20 cellular contexts compared by ENCODE assay signal in genomic region chr22:46893281-46894020, GRCh38.
DNase-seq lines count a peak whose midpoint lies in the region; ATAC-seq and TF ChIP-seq lines count a peak whose summit lies in the region.
"Had no signal": no experiment of that assay in that cellular context is flagged by ENCODE, and none has a peak within 500 bp of the region (broad histone marks: within the 10 kb centered on the region; RNA-seq: fewer than 3 reads in every experiment).

No MANE protein-coding gene starts in this region.

- POLR2A ChIA-PET in T-cell (lab: Charles Lee) = no interaction called here

- no peak for ATAC-seq in activated naive CD8-positive, alpha-beta T cell treated with anti-CD3 and anti-CD28 coated beads, Interleukin-2, amount 50 U/mL, for 24 hours
- no peak for ATAC-seq in T-cell (replicated peaks in 1 of 4)

- H3K27me3 Mint-ChIP-seq in activated naive CD8-positive, alpha-beta T cell treated with anti-CD3 and anti-CD28 coated beads, Interleukin-2, amount 50 U/mL, for 24 hours = no peaks in the 10 kb centered on the region
- no peaks in the 10 kb centered on the region for H3K27me3 Mint-ChIP-seq in activated naive CD8-positive, alpha-beta T cell treated with anti-CD3 and anti-CD28 coated beads for 36 hours
- H3K27me3 Mint-ChIP-seq in endodermal cell (ENCODE audit: insufficient read depth) (no peaks in the 10 kb centered on the region), nephron progenitor cell (ENCODE audit: low read depth, poor library complexity) (peaks cover 2% of the 10 kb centered on the region), T-cell (no peaks in the 10 kb centered on the region)
- H3K27me3 Mint-ChIP-seq: CD4-positive, CD25-positive, alpha-beta regulatory T cell; IgD-negative memory B cell had no signal

- TF ChIP-seq EP300 in transverse colon (IDR thresholded peaks at IDR 0.05; ENCODE audit: low read depth) = no peak

- H3K27ac Mint-ChIP-seq in activated naive CD8-positive, alpha-beta T cell treated with anti-CD3 and anti-CD28 coated beads, Interleukin-2, amount 50 U/mL, for 24 hours = peak overlapping the region; percentile 20
- H3K27ac Mint-ChIP-seq in activated naive CD8-positive, alpha-beta T cell treated with anti-CD3 and anti-CD28 coated beads for 36 hours = no peak overlapping the region
- H3K27ac Mint-ChIP-seq in endodermal cell (no peak overlapping the region), nephron progenitor cell (peak overlapping the region; percentile 76), T-cell (no peak overlapping the region)
- H3K27ac Mint-ChIP-seq: CD4-positive, CD25-positive, alpha-beta regulatory T cell had no signal

- peaks cover 44% of the 10 kb centered on the region for H3K36me3 ChIP-seq in endodermal cell (ENCODE audit: control insufficient read depth, insufficient read depth, low read length)
- H3K36me3 ChIP-seq in transverse colon = no peaks in the 10 kb centered on the region

- intact Hi-C loops in transverse colon (cut with DNase I; ENCODE audit: low total_unique reads) = no loop called here

- TF ChIP-seq CTCF in endodermal cell (conservative IDR thresholded peaks at IDR 0.05) (no peak), nephron progenitor cell (IDR thresholded peaks at IDR 0.05) (no peak), transverse colon (IDR thresholded peaks at IDR 0.05) (no peak)

- H3K4me1 ChIP-seq in endodermal cell (ENCODE audit: control insufficient read depth, insufficient read depth, low read length) (no peaks in the 10 kb centered on the region), transverse colon (peaks cover 0 to 14% (median 5%) of the 10 kb centered on the region in 4 donors)

- H3K27me3 ChIP-seq in endodermal cell (ENCODE audit: control insufficient read depth, insufficient read depth, low read length, poor library complexity, severe bottlenecking) = no peaks in the 10 kb centered on the region
- no peaks in the 10 kb centered on the region for H3K27me3 ChIP-seq in transverse colon
- H3K27me3 ChIP-seq: Peyer's patch had no signal

- 91 to 92% methylated on average over 3 to 10 of the region's 10 CpGs for WGBS in endodermal cell (ENCODE audit: insufficient coverage in 1 of 2, insufficient read length in 1 of 2), 2 experiments
- 78% methylated on average over 10 of the region's 10 CpGs; no CpG with 5 or more reads in 1 of the 2 donors for WGBS in transverse colon (ENCODE audit: low coverage in 1 of 2), 2 donors

- no peak overlapping the region for H3K4me3 ChIP-seq in endodermal cell (ENCODE audit: low read length)
- no peak overlapping the region for H3K4me3 ChIP-seq in transverse colon
- H3K4me3 ChIP-seq: Peyer's patch had no signal

- in situ Hi-C loops in transverse colon (cut with MboI; ENCODE audit: low pct_ligation_motif_present in 1 of 4, low pct_unique_long_range_greater_than_20kb in 1 of 4, low sequenced_read_pairs in 3 of 4) (no loop called here), KBM-7 (cut with MboI; ENCODE audit: low pct_unique_long_range_greater_than_20kb, low sequenced_read_pairs) (no loop called here)

- DNase-seq in activated naive CD8-positive, alpha-beta T cell treated with anti-CD3 and anti-CD28 coated beads, Interleukin-2, amount 50 U/mL, for 24 hours = no peak
- DNase-seq in activated naive CD8-positive, alpha-beta T cell treated with anti-CD3 and anti-CD28 coated beads for 36 hours = no peak
- DNase-seq in endodermal cell = peak; percentile 24
- no peak for DNase-seq in nephron progenitor cell
- DNase-seq in transverse colon = no peak
- DNase-seq in T-cell = no peak
- DNase-seq in NCI-H446 (lab: John Stamatoyannopoulos, UW) = no peak
- DNase-seq in KBM-7 = no peak
- DNase-seq: Calu3; CD4-positive, CD25-positive, alpha-beta regulatory T cell; DMS53; H9; NCI-H1105 treated with DMSO at 0.1 percent for 48 hours; NCI-H1694 treated with DMSO at 0.1 percent for 48 hours; NCI-H2107; NCI-H2227 treated with DMSO at 0.1 percent for 48 hours; NCI-H524 treated with DMSO at 0.1 percent for 48 hours; SHP77 had no signal

- no peak overlapping the region for H3K4me3 Mint-ChIP-seq in activated naive CD8-positive, alpha-beta T cell treated with anti-CD3 and anti-CD28 coated beads, Interleukin-2, amount 50 U/mL, for 24 hours
- H3K4me3 Mint-ChIP-seq in activated naive CD8-positive, alpha-beta T cell treated with anti-CD3 and anti-CD28 coated beads for 36 hours = no peak overlapping the region
- H3K4me3 Mint-ChIP-seq in endodermal cell (no peak overlapping the region), nephron progenitor cell (no peak overlapping the region), T-cell (no peak overlapping the region)
- H3K4me3 Mint-ChIP-seq: CD4-positive, CD25-positive, alpha-beta regulatory T cell; H9; IgD-negative memory B cell had no signal

- H3K9me3 Mint-ChIP-seq in activated naive CD8-positive, alpha-beta T cell treated with anti-CD3 and anti-CD28 coated beads, Interleukin-2, amount 50 U/mL, for 24 hours = no peaks in the 10 kb centered on the region
- H3K9me3 Mint-ChIP-seq in activated naive CD8-positive, alpha-beta T cell treated with anti-CD3 and anti-CD28 coated beads for 36 hours = no peaks in the 10 kb centered on the region
- H3K9me3 Mint-ChIP-seq in endodermal cell (no peaks in the 10 kb centered on the region), nephron progenitor cell (no peaks in the 10 kb centered on the region), T-cell (no peaks in the 10 kb centered on the region)
- H3K9me3 Mint-ChIP-seq: CD4-positive, CD25-positive, alpha-beta regulatory T cell; H9; IgD-negative memory B cell had no signal

- peaks cover 31% of the 10 kb centered on the region for H3K36me3 Mint-ChIP-seq in activated naive CD8-positive, alpha-beta T cell treated with anti-CD3 and anti-CD28 coated beads, Interleukin-2, amount 50 U/mL, for 24 hours (ENCODE audit: low read depth)
- peaks cover 14% of the 10 kb centered on the region for H3K36me3 Mint-ChIP-seq in activated naive CD8-positive, alpha-beta T cell treated with anti-CD3 and anti-CD28 coated beads for 36 hours
- peaks cover 51% of the 10 kb centered on the region for H3K36me3 Mint-ChIP-seq in endodermal cell (ENCODE audit: low read depth)
- peaks cover 52% of the 10 kb centered on the region for H3K36me3 Mint-ChIP-seq in nephron progenitor cell (ENCODE audit: low read depth)
- peaks cover 74% of the 10 kb centered on the region for H3K36me3 Mint-ChIP-seq in T-cell

- H3K27ac ChIP-seq in endodermal cell (ENCODE audit: low read depth, low read length) (no peak overlapping the region), transverse colon (peak overlapping the region in 3 of 4 donors; percentile 19 to 38 (median 24))

- no peak for TF ChIP-seq POLR2A in transverse colon (IDR thresholded peaks at IDR 0.05)

- no peaks in the 10 kb centered on the region for H3K9me3 ChIP-seq in endodermal cell (ENCODE audit: control insufficient read depth, low read length)
- H3K9me3 ChIP-seq in transverse colon = no peaks in the 10 kb centered on the region
- H3K9me3 ChIP-seq: Peyer's patch had no signal

- peaks cover 10% of the 10 kb centered on the region for H3K4me1 Mint-ChIP-seq in activated naive CD8-positive, alpha-beta T cell treated with anti-CD3 and anti-CD28 coated beads, Interleukin-2, amount 50 U/mL, for 24 hours
- peaks cover 3% of the 10 kb centered on the region for H3K4me1 Mint-ChIP-seq in activated naive CD8-positive, alpha-beta T cell treated with anti-CD3 and anti-CD28 coated beads for 36 hours
- no peaks in the 10 kb centered on the region for H3K4me1 Mint-ChIP-seq in endodermal cell
- peaks cover 7% of the 10 kb centered on the region for H3K4me1 Mint-ChIP-seq in nephron progenitor cell
- peaks cover 16 to 24% (median 17%) of the 10 kb centered on the region in 3 donors for H3K4me1 Mint-ChIP-seq in T-cell

- CTCF ChIA-PET in T-cell (lab: Charles Lee) = no interaction called here

- no peak overlapping the region for H3K9ac ChIP-seq in endodermal cell (ENCODE audit: extremely low read depth, low read length, poor library complexity, severe bottlenecking)

Comparison
In these comparisons a context has a peak if more than half of its experiments do, and no peak if none do; other contexts are left out.
1. H3K27ac Mint-ChIP-seq: peak in activated naive CD8-positive, alpha-beta T cell treated with anti-CD3 and anti-CD28 coated beads, Interleukin-2, amount 50 U/mL, for 24 hours (single experiment) and nephron progenitor cell (single experiment); none in activated naive CD8-positive, alpha-beta T cell treated with anti-CD3 and anti-CD28 coated beads for 36 hours (single experiment), endodermal cell (single experiment) and T-cell (0 of 2).